27 cellular contexts compared by ENCODE assay signal in genomic region chr2:42186378-42186777, GRCh38. TPM values are rescaled to one million over a fixed set of nuclear protein-coding genes. Genes with fewer than 3 reads are reported as not detected.
DNase-seq lines count a peak whose midpoint lies in the region; FAIRE-seq and TF ChIP-seq lines count a peak whose summit lies in the region.
"Had no signal": no experiment of that assay in that cellular context is flagged by ENCODE, and none has a peak within 500 bp of the region (broad histone marks: within the 10 kb centered on the region; RNA-seq: fewer than 3 reads in every experiment).

No MANE protein-coding gene starts in this region.

- DNase-seq in GM19239 (ENCODE audit: insufficient read length, low spot score) (no peak), amniotic epithelial cell (ENCODE audit: low read depth) (peak; percentile 48), fibroblast of the aortic adventitia (ENCODE audit: low read depth) (peak; percentile 76), stomach (no peak), NCI-H524 (lab: John Stamatoyannopoulos, UW) (no peak), DMS79 treated with DMSO at 0.1 percent for 48 hours (lab: John Stamatoyannopoulos, UW) (no peak), T-helper 2 cell (no peak), DMS 273 (lab: John Stamatoyannopoulos, UW; ENCODE audit: unreplicated experiment) (no peak)
- DNase-seq: activated CD8-positive, alpha-beta memory T cell treated with anti-CD3 and anti-CD28 coated beads, Interleukin-2, amount 50 U/mL, for 4 hours; activated effector memory CD4-positive, alpha-beta T cell treated with Interleukin-2 at 50 U/mL for 16 hours; AML-193; amygdala; central memory CD4-positive, alpha-beta T cell; foreskin melanocyte; GOT3; hippocampal formation; left ventricle myocardium superior; NCI-H1105 treated with DMSO at 0.1 percent for 48 hours; NCI-H2081 treated with DMSO at 0.1 percent for 48 hours; NCI-H446 treated with DMSO at 0.1 percent for 48 hours; psoas muscle; SIG-M5; stimulated activated naive CD8-positive, alpha-beta T cell treated with anti-CD3 and anti-CD28 coated beads, Interleukin-15, Interleukin-2, amounts not matched to agents 100 U/mL and 50 U/mL, for 24 hours; T-helper 1 cell; transverse colon had no signal

- TF ChIP-seq POLR2A in stomach (IDR thresholded peaks at IDR 0.05): no peak

- no peaks in the 10 kb centered on the region for H3K27me3 ChIP-seq in stomach
- H3K27me3 ChIP-seq: transverse colon had no signal

- peaks cover 18 to 84% (median 49%) of the 10 kb centered on the region in 4 donors for H3K4me1 ChIP-seq in stomach
- H3K4me1 ChIP-seq: psoas muscle had no signal

- H3K9me3 ChIP-seq in stomach: no peaks in the 10 kb centered on the region
- H3K9me3 ChIP-seq: psoas muscle, transverse colon had no signal

- TF ChIP-seq EP300 in stomach (IDR thresholded peaks at IDR 0.05): no peak

- FAIRE-seq in GM19239 (lab: Jason Lieb, UNC): peak; percentile 37

- TF ChIP-seq CTCF in fibroblast of the aortic adventitia (IDR thresholded peaks at IDR 0.05; ENCODE audit: insufficient read depth, low read length) (no peak), stomach (IDR thresholded peaks at IDR 0.05) (no peak)

- peak overlapping the region in 4 of 5 donors; percentile 1 to 34 (median 28) for H3K27ac ChIP-seq in stomach
- H3K27ac ChIP-seq: psoas muscle, skin epidermis, transverse colon, VCaP had no signal

- 19 to 45% (median 39%) methylated on average over 1 of the region's 1 CpG for WGBS in stomach, 5 donors

- H3K4me3 ChIP-seq in fibroblast of the aortic adventitia (ENCODE audit: low read depth, low read length) (no peak overlapping the region), stomach (no peak overlapping the region)
- H3K4me3 ChIP-seq: psoas muscle, skin epidermis, transverse colon had no signal

- intact Hi-C loops in stomach (cut with DNase I; ENCODE audit: low total_unique reads): no loop called here

- peaks cover 0 to 2% (median under 1%) of the 10 kb centered on the region in 4 donors for H3K36me3 ChIP-seq in stomach

RNA-seq across cellular contexts. Expression of gene EML4, which starts 17.2 kb away (rescaled TPM):
- total RNA-seq in fibroblast of the aortic adventitia (ENCODE audit: low replicate concordance) (49.9 and 50.9 TPM in 2 replicates), stomach (100 to 1,000 TPM in 1 of 5 donors, 10 to 100 TPM in 4; 24.6 to 292 (median 65.3) TPM)
- polyA plus RNA-seq in stomach: 10 to 100 TPM; 10.2 to 13.3 (median 10.5) TPM

Comparison
In these comparisons a context has a peak if more than half of its experiments do, and no peak if none do; other contexts are left out.
1. DNase-seq: peak in amniotic epithelial cell (single experiment) and fibroblast of the aortic adventitia (single experiment); none in GM19239 (single experiment), stomach (single experiment), NCI-H524 (0 of 2), DMS79 treated with DMSO at 0.1 percent for 48 hours (single experiment), T-helper 2 cell (0 of 5) and DMS 273 (single experiment).